26 cellular contexts compared by ENCODE assay signal in genomic region chr2:65098741-65099140, GRCh38. TPM values are rescaled to one million over a fixed set of nuclear protein-coding genes. Genes with fewer than 3 reads are reported as not detected.
DNase-seq lines count a peak whose midpoint lies in the region; ATAC-seq lines count a peak whose summit lies in the region.
"Had no signal": no experiment of that assay in that cellular context is flagged by ENCODE, and none has a peak within 500 bp of the region (broad histone marks: within the 10 kb centered on the region; RNA-seq: fewer than 3 reads in every experiment).

No MANE protein-coding gene starts in this region.

- H3K4me3 ChIP-seq in CD4-positive, alpha-beta memory T cell (ENCODE audit: low read length in 2 of 2): no peak overlapping the region
- H3K4me3 ChIP-seq in SJSA1: no peak overlapping the region
- no peak overlapping the region for H3K4me3 ChIP-seq in mesenchymal stem cell (ENCODE audit: insufficient read depth in 1 of 2, low read depth in 1 of 2, low read length in 2 of 2)
- H3K4me3 ChIP-seq: esophagus squamous epithelium, gastroesophageal sphincter, HAP-1, mucosa of descending colon, prostate gland had no signal

- H3K4me3 Mint-ChIP-seq in T-helper 1 cell treated with Interleukin-12 subunit alpha and Interleukin-12 subunit beta and Interleukin-4 antibody, amounts not matched to agents 30 μg/mL and 1 μg/mL, for 36 hours: no peak overlapping the region
- peak overlapping the region in 1 of 8 donors; percentile 18 for H3K4me3 Mint-ChIP-seq in CD4-positive, alpha-beta memory T cell
- no peak overlapping the region for H3K4me3 Mint-ChIP-seq in activated CD8-positive, alpha-beta memory T cell treated with anti-CD3 and anti-CD28 coated beads, Interleukin-2, amount 10 ng/mL, durations not matched to agents 7 days and 5 days
- H3K4me3 Mint-ChIP-seq: type B pancreatic cell had no signal

- no peak overlapping the region for H3K4ac ChIP-seq in mesenchymal stem cell (ENCODE audit: low read depth in 1 of 2, low read length in 2 of 2)

- H3K14ac ChIP-seq in mesenchymal stem cell (ENCODE audit: low read length in 2 of 2): no peak overlapping the region

- H3K27me3 Mint-ChIP-seq in T-helper 1 cell treated with Interleukin-12 subunit alpha and Interleukin-12 subunit beta and Interleukin-4 antibody, amounts not matched to agents 30 μg/mL and 1 μg/mL, for 36 hours (ENCODE audit: low read depth): no peaks in the 10 kb centered on the region
- no peaks in the 10 kb centered on the region for H3K27me3 Mint-ChIP-seq in CD4-positive, alpha-beta memory T cell
- H3K27me3 Mint-ChIP-seq in activated CD8-positive, alpha-beta memory T cell treated with anti-CD3 and anti-CD28 coated beads, Interleukin-2, amount 10 ng/mL, durations not matched to agents 7 days and 5 days: no peaks in the 10 kb centered on the region
- H3K27me3 Mint-ChIP-seq: type B pancreatic cell had no signal

- H3K18ac ChIP-seq in mesenchymal stem cell (ENCODE audit: low read depth in 1 of 2, low read length in 2 of 2): no peak overlapping the region

- H4K8ac ChIP-seq in mesenchymal stem cell (ENCODE audit: low read length): no peak overlapping the region

- peak overlapping the region; percentile 36 for H3K27ac Mint-ChIP-seq in T-helper 1 cell treated with Interleukin-12 subunit alpha and Interleukin-12 subunit beta and Interleukin-4 antibody, amounts not matched to agents 30 μg/mL and 1 μg/mL, for 36 hours
- H3K27ac Mint-ChIP-seq in CD4-positive, alpha-beta memory T cell: peak overlapping the region in 4 of 7 donors; percentile 41 to 76 (median 52)
- no peak overlapping the region for H3K27ac Mint-ChIP-seq in activated CD8-positive, alpha-beta memory T cell treated with anti-CD3 and anti-CD28 coated beads, Interleukin-2, amount 10 ng/mL, durations not matched to agents 7 days and 5 days
- H3K27ac Mint-ChIP-seq: type B pancreatic cell had no signal

- peaks cover 40% of the 10 kb centered on the region for H3K36me3 ChIP-seq in CD4-positive, alpha-beta memory T cell (ENCODE audit: insufficient read depth, low read length)
- H3K36me3 ChIP-seq in SJSA1: peaks cover 79% of the 10 kb centered on the region
- peaks cover 35 to 91% of the 10 kb centered on the region in 2 experiments for H3K36me3 ChIP-seq in mesenchymal stem cell (ENCODE audit: control insufficient read depth in 1 of 2, insufficient read depth in 2 of 2, low read depth in 1 of 2, low read length in 2 of 2)
- H3K36me3 ChIP-seq: prostate gland had no signal

- H3K9ac ChIP-seq in mesenchymal stem cell (ENCODE audit: low read length): no peak overlapping the region
- H3K9ac ChIP-seq: SK-N-SH had no signal

- no peak overlapping the region for H2AFZ ChIP-seq in mesenchymal stem cell (ENCODE audit: low read depth, low read length)

- WGBS in mesenchymal stem cell: 76% methylated on average over 5 of the region's 5 CpGs

- no peaks in the 10 kb centered on the region for H3K9me3 ChIP-seq in CD4-positive, alpha-beta memory T cell (ENCODE audit: control insufficient read depth in 1 of 2, low read length in 2 of 2)
- H3K9me3 ChIP-seq in SJSA1 (replicated peaks): no peaks in the 10 kb centered on the region
- no peaks in the 10 kb centered on the region for H3K9me3 ChIP-seq in mesenchymal stem cell (ENCODE audit: control insufficient read depth, low read length)
- H3K9me3 ChIP-seq: esophagus squamous epithelium, gastroesophageal sphincter, HAP-1, mucosa of descending colon, prostate gland, SK-N-SH had no signal

- no peak overlapping the region for H2BK15ac ChIP-seq in mesenchymal stem cell (ENCODE audit: low read depth, poor library complexity, severe bottlenecking)

- intact Hi-C loops in CD4-positive, alpha-beta memory T cell (cut with micrococcal nuclease): no loop called here

- no peak overlapping the region for H2BK120ac ChIP-seq in mesenchymal stem cell (ENCODE audit: low read depth, low read length)

- no peaks in the 10 kb centered on the region for H3K9me3 Mint-ChIP-seq in T-helper 1 cell treated with Interleukin-12 subunit alpha and Interleukin-12 subunit beta and Interleukin-4 antibody, amounts not matched to agents 30 μg/mL and 1 μg/mL, for 36 hours
- no peaks in the 10 kb centered on the region for H3K9me3 Mint-ChIP-seq in CD4-positive, alpha-beta memory T cell
- H3K9me3 Mint-ChIP-seq in activated CD8-positive, alpha-beta memory T cell treated with anti-CD3 and anti-CD28 coated beads, Interleukin-2, amount 10 ng/mL, durations not matched to agents 7 days and 5 days (ENCODE audit: low read depth): no peaks in the 10 kb centered on the region
- H3K9me3 Mint-ChIP-seq: type B pancreatic cell had no signal

- H3K36me3 Mint-ChIP-seq in T-helper 1 cell treated with Interleukin-12 subunit alpha and Interleukin-12 subunit beta and Interleukin-4 antibody, amounts not matched to agents 30 μg/mL and 1 μg/mL, for 36 hours (ENCODE audit: low read depth): peaks cover 31% of the 10 kb centered on the region
- peaks cover 23 to 57% of the 10 kb centered on the region in 2 donors for H3K36me3 Mint-ChIP-seq in CD4-positive, alpha-beta memory T cell
- H3K36me3 Mint-ChIP-seq in activated CD8-positive, alpha-beta memory T cell treated with anti-CD3 and anti-CD28 coated beads, Interleukin-2, amount 10 ng/mL, durations not matched to agents 7 days and 5 days: peaks cover 55% of the 10 kb centered on the region

- H2AK5ac ChIP-seq in mesenchymal stem cell (ENCODE audit: low read length, severe bottlenecking): no peak overlapping the region

- H2BK5ac ChIP-seq in mesenchymal stem cell (ENCODE audit: low read depth, low read length, poor library complexity, severe bottlenecking): no peak overlapping the region

- H4K91ac ChIP-seq in mesenchymal stem cell (ENCODE audit: low read length): no peak overlapping the region

- CTCF ChIA-PET in CD4-positive, alpha-beta memory T cell (lab: Charles Lee; ENCODE audit: partially characterized antibody): no interaction called here
- CTCF ChIA-PET in activated CD8-positive, alpha-beta memory T cell treated with anti-CD3 and anti-CD28 coated beads, Interleukin-2, amount 10 ng/mL, durations not matched to agents 7 days and 5 days (lab: Charles Lee): no interaction called here

- H3K27ac ChIP-seq in CD4-positive, alpha-beta memory T cell (ENCODE audit: low read depth, low read length): no peak overlapping the region
- H3K27ac ChIP-seq in SJSA1: 0 out of 2 replicates have a peak overlapping the region, but pooled peaks have one; percentile 15
- no peak overlapping the region for H3K27ac ChIP-seq in mesenchymal stem cell (ENCODE audit: low read length, poor library complexity, severe bottlenecking)
- H3K27ac ChIP-seq: 22Rv1, esophagus squamous epithelium, gastroesophageal sphincter, prostate gland, RWPE1 had no signal

- no peaks in the 10 kb centered on the region for H3K4me1 ChIP-seq in CD4-positive, alpha-beta memory T cell (ENCODE audit: insufficient read depth, low read length)
- H3K4me1 ChIP-seq in SJSA1 (replicated peaks) (peaks cover 29% of the 10 kb centered on the region), mesenchymal stem cell (ENCODE audit: control insufficient read depth, insufficient read depth, low read depth, low read length) (peaks cover 4% of the 10 kb centered on the region)
- H3K4me1 ChIP-seq: HAP-1, prostate gland had no signal

- no peak for ATAC-seq in activated CD8-positive, alpha-beta memory T cell treated with anti-CD3 and anti-CD28 coated beads, Interleukin-2, amount 10 ng/mL, durations not matched to agents 7 days and 5 days
- no peak for ATAC-seq in HG03521 (IDR thresholded peaks at IDR 0.05; ENCODE audit: unreplicated experiment)
- ATAC-seq: gastroesophageal sphincter, mucosa of descending colon had no signal

- DNase-seq in T-helper 1 cell (no peak), SJSA1 (ENCODE audit: low read depth in 1 of 2, low spot score in 2 of 2) (peak in 1 of 2 experiments; percentile 53), mesenchymal stem cell (peak; percentile 12), NCI-H1694 (lab: John Stamatoyannopoulos, UW) (no peak)
- no peak for DNase-seq in CD4-positive, alpha-beta memory T cell
- DNase-seq in activated CD8-positive, alpha-beta memory T cell treated with anti-CD3 and anti-CD28 coated beads, Interleukin-2, amount 10 ng/mL, durations not matched to agents 7 days and 5 days: no peak
- DNase-seq: activated CD4-positive, alpha-beta T cell treated with anti-CD3 and anti-CD28 coated beads, Interleukin-2, amount 50 U/mL, for 4 hours; activated gamma-delta T cell; activated T-cell treated with anti-CD3 and anti-CD28 coated beads for 4 hours; amniotic stem cell; cortex of kidney; esophagus squamous epithelium; mucosa of descending colon; NCI-H1417; NCI-H446; NCI-H82; SK-N-SH; T-helper 9 cell had no signal

- no peak overlapping the region for H3K4me2 ChIP-seq in mesenchymal stem cell (ENCODE audit: low read length, poor library complexity, severe bottlenecking)
- H3K4me2 ChIP-seq: SK-N-SH had no signal

- H3K23ac ChIP-seq in mesenchymal stem cell (ENCODE audit: low read length in 2 of 2): no peak overlapping the region

- peaks cover 8% of the 10 kb centered on the region for H3K4me1 Mint-ChIP-seq in T-helper 1 cell treated with Interleukin-12 subunit alpha and Interleukin-12 subunit beta and Interleukin-4 antibody, amounts not matched to agents 30 μg/mL and 1 μg/mL, for 36 hours (ENCODE audit: low read depth)
- H3K4me1 Mint-ChIP-seq in CD4-positive, alpha-beta memory T cell: peaks cover 9 to 23% (median 18%) of the 10 kb centered on the region in 4 donors
- H3K4me1 Mint-ChIP-seq in activated CD8-positive, alpha-beta memory T cell treated with anti-CD3 and anti-CD28 coated beads, Interleukin-2, amount 10 ng/mL, durations not matched to agents 7 days and 5 days: peaks cover 7% of the 10 kb centered on the region

- POLR2A ChIA-PET in CD4-positive, alpha-beta memory T cell (lab: Charles Lee; ENCODE audit: partially characterized antibody): interaction anchor here (1.2 kb wide), 1 partner anchor 41 kb away, joined by 3 read pairs; no protein-coding TSS in a partner anchor

- H3K79me1 ChIP-seq in mesenchymal stem cell (replicated peaks; ENCODE audit: low read length, poor library complexity, severe bottlenecking): no peaks in the 10 kb centered on the region

- H3K27me3 ChIP-seq in CD4-positive, alpha-beta memory T cell (ENCODE audit: insufficient read depth, low read length): no peaks in the 10 kb centered on the region
- H3K27me3 ChIP-seq in SJSA1 (replicated peaks) (no peaks in the 10 kb centered on the region), mesenchymal stem cell (ENCODE audit: control insufficient read depth in 1 of 2, insufficient read depth in 1 of 2, low read length in 2 of 2) (no peaks in the 10 kb centered on the region)
- H3K27me3 ChIP-seq: esophagus squamous epithelium, gastroesophageal sphincter had no signal

- H2BK12ac ChIP-seq in mesenchymal stem cell (ENCODE audit: low read length in 2 of 2): no peak overlapping the region

RNA-seq across cellular contexts. Expression of gene RAB1A, which starts 31.2 kb away (rescaled TPM):
- total RNA-seq in CD4-positive, alpha-beta memory T cell: 10 to 100 TPM; 53.3 to 58.4 TPM
- 10 to 100 TPM; 53.2 to 81.6 TPM for polyA plus RNA-seq in CD4-positive, alpha-beta memory T cell
- total RNA-seq in SJSA1 (2014; rRNA removed; shearing (Covaris generic)): 127 TPM in 2 replicates
- polyA plus RNA-seq in mesenchymal stem cell (2013, experiment 1 of 2): 263 TPM
- 275 TPM for polyA plus RNA-seq in mesenchymal stem cell (2013, experiment 2 of 2)
- total RNA-seq in activated CD8-positive, alpha-beta memory T cell treated with anti-CD3 and anti-CD28 coated beads, Interleukin-2, amount 10 ng/mL, durations not matched to agents 7 days and 5 days: 10 to 100 TPM; 58.4 to 78.3 TPM

RNA-seq across cellular contexts. Expression of gene CEP68, which starts 42.5 kb away (rescaled TPM):
- total RNA-seq in CD4-positive, alpha-beta memory T cell: 10 to 100 TPM; 57.7 to 59.9 TPM
- polyA plus RNA-seq in CD4-positive, alpha-beta memory T cell: 10 to 100 TPM; 19.9 to 28.4 TPM
- 5.1 and 6.3 TPM in 2 replicates for total RNA-seq in SJSA1 (2014; rRNA removed; shearing (Covaris generic))
- polyA plus RNA-seq in mesenchymal stem cell (2013, experiment 1 of 2): 2.9 TPM
- 3.2 TPM for polyA plus RNA-seq in mesenchymal stem cell (2013, experiment 2 of 2)
- 1 to 10 TPM; 5.9 to 9.2 TPM for total RNA-seq in activated CD8-positive, alpha-beta memory T cell treated with anti-CD3 and anti-CD28 coated beads, Interleukin-2, amount 10 ng/mL, durations not matched to agents 7 days and 5 days
